Comparison of ENCODE assay signal across 8 cellular contexts in genomic region chr3:186361612-186362408, GRCh38. TPM values are rescaled to one million over a fixed set of nuclear protein-coding genes. Genes with fewer than 3 reads are reported as not detected.
DNase-seq lines count a peak whose midpoint lies in the region; ATAC-seq and TF ChIP-seq lines count a peak whose summit lies in the region.

Gene DGKG, minus strand, starts transcription at chr3:186362234. Its CDS starts 41,775 bp downstream, at chr3:186320459.

- 0 out of 2 replicates have a peak, but pooled peaks cover 3% of the 10 kb centered on the region for H4K20me1 ChIP-seq in DOHH2 (ENCODE audit: control insufficient read depth, insufficient read depth, low read depth, low read length)

- H3K9me2 ChIP-seq in DOHH2 (replicated peaks; ENCODE audit: control insufficient read depth, low read length): no peaks in the 10 kb centered on the region

- no peaks in the 10 kb centered on the region for H3F3A ChIP-seq in DOHH2 (ENCODE audit: control insufficient read depth, insufficient read depth)

- H3K27ac ChIP-seq in DOHH2 (ENCODE audit: low read depth, low read length): no peak within 1 kb of the TSS
- peak within 1 kb of the TSS in 2 of 4 donors; percentile 71 for H3K27ac ChIP-seq in tibial nerve

- H3K9me3 ChIP-seq in DOHH2 (ENCODE audit: control insufficient read depth, insufficient read depth, low read length): no peaks in the 10 kb centered on the region
- no peaks in the 10 kb centered on the region for H3K9me3 ChIP-seq in tibial nerve

- H3K27me3 ChIP-seq in DOHH2 (ENCODE audit: control insufficient read depth, low read length) (peaks cover 47% of the 10 kb centered on the region), tibial nerve (peaks cover 0 to 45% of the 10 kb centered on the region in 2 donors)

- peak within 1 kb of the TSS; percentile 42 for H3K4me2 ChIP-seq in DOHH2 (ENCODE audit: low read length)

- H3K79me2 ChIP-seq in DOHH2 (ENCODE audit: control insufficient read depth, low read length): no peaks in the 10 kb centered on the region

- in situ Hi-C loops in KBM-7 (cut with MboI; ENCODE audit: low pct_unique_long_range_greater_than_20kb, low sequenced_read_pairs): no loop called here

- peaks cover 5% of the 10 kb centered on the region; the same call in 1 of the 2 replicates for H3K4me1 ChIP-seq in DOHH2 (ENCODE audit: control insufficient read depth, low read length)
- peaks cover 0 to 27% (median 12%) of the 10 kb centered on the region in 4 donors for H3K4me1 ChIP-seq in tibial nerve

- WGBS in tibial nerve, 2 donors: 0 to 2% methylated on average over 32 to 35 of the region's 63 CpGs

- TF ChIP-seq EP300 in tibial nerve (IDR thresholded peaks at IDR 0.05): peak in 1 of 2 donors; percentile 23

- TF ChIP-seq POLR2A in tibial nerve (IDR thresholded peaks at IDR 0.05): peak in 1 of 2 donors; percentile 36

- DNase-seq in KBM-7 (peak; percentile 6), UCSD-AML1 (lab: John Stamatoyannopoulos, UW; ENCODE audit: unreplicated experiment) (peak; percentile 63), epithelial cell of proximal tubule (ENCODE audit: low read depth) (no peak), myocyte (ENCODE audit: low read depth) (peak; percentile 25), tibial nerve (ENCODE audit: low spot score in 2 of 2) (peak in 1 of 2 donors; percentile 19)

- H3K36me3 ChIP-seq in DOHH2 (ENCODE audit: control insufficient read depth, low read length) (no peaks in the 10 kb centered on the region), tibial nerve (no peaks in the 10 kb centered on the region)

- H3K4me3 ChIP-seq in DOHH2 (ENCODE audit: low read length) (peak within 1 kb of the TSS; percentile 21), epithelial cell of proximal tubule (ENCODE audit: low read depth, low read length) (peak within 1 kb of the TSS; percentile 47), tibial nerve (peak within 1 kb of the TSS; percentile 30 to 59 (median 40))

- TF ChIP-seq CTCF in DOHH2 (IDR thresholded peaks at IDR 0.05; ENCODE audit: low read depth, low read length, poor library complexity, severe bottlenecking): no peak
- no peak for TF ChIP-seq CTCF in epithelial cell of proximal tubule (conservative IDR thresholded peaks at IDR 0.05; ENCODE audit: low read depth, low read length)
- TF ChIP-seq CTCF in tibial nerve (IDR thresholded peaks at IDR 0.05): no peak

- ATAC-seq in GM21360 (IDR thresholded peaks at IDR 0.05; ENCODE audit: unreplicated experiment) (peak; percentile 61), HG02840 (IDR thresholded peaks at IDR 0.05; ENCODE audit: low FRiP score, unreplicated experiment) (no peak)

RNA-seq across cellular contexts. Expression of gene DGKG, which starts in this region (rescaled TPM):
- 0.14 and 1.0 TPM in 2 replicates for total RNA-seq in epithelial cell of proximal tubule
- total RNA-seq in myocyte: 4.3 and 6.3 TPM in 2 replicates
- polyA plus RNA-seq in myocyte (2012): 2.0 TPM
- 1 to 10 TPM; 1.3 to 5.7 (median 2.3) TPM for total RNA-seq in tibial nerve
